ENCODE assay signal across 19 cellular contexts in the genomic region with DNA sequence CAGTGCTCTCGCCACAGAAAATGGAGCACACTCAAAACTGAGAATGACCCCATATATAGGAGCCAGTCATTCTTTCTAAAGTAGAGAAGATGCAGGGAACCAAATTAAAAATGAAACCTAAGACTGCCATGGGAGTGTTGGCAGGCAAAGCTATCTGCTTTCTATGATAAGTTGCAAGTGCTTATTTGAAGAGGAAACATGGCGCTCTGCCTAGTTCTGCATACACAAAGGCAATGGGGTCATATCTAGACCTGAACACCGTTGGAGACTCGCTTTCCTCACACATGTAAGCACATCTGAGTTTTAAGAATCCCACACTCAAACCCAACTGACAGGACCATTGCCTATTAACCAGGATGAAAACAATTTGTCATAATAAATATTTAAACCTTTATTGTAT.
DNase-seq lines count a peak whose midpoint lies in the region; ATAC-seq and TF ChIP-seq lines count a peak whose summit lies in the region.
"Had no signal": no experiment of that assay in that cellular context is flagged by ENCODE, and none has a peak within 500 bp of the region (broad histone marks: within the 10 kb centered on the region; RNA-seq: fewer than 3 reads in every experiment).

No MANE protein-coding gene starts in this region.

- peaks cover 5% of the 10 kb centered on the region for H3F3A ChIP-seq in PC-3 (ENCODE audit: low read length, unreplicated experiment)

- H3K4me2 ChIP-seq in PC-3 (ENCODE audit: low read length): peak overlapping the region; percentile 85

- H3K9me2 ChIP-seq in PC-3 (replicated peaks; ENCODE audit: low read length): no peaks in the 10 kb centered on the region

- H3K4me1 ChIP-seq in PC-3 (ENCODE audit: insufficient read depth, low read length) (peaks cover 59% of the 10 kb centered on the region), heart right ventricle (peaks cover 0 to 12% (median 0%) of the 10 kb centered on the region in 9 donors)
- H3K4me1 ChIP-seq: BE2C had no signal

- TF ChIP-seq CTCF in PC-3 (conservative IDR thresholded peaks at IDR 0.05; ENCODE audit: low read depth, low read length) (no peak), heart right ventricle (IDR thresholded peaks at IDR 0.05) (no peak)

- 40 to 49% methylated on average over 4 of the region's 4 CpGs for WGBS in heart right ventricle, 2 donors

- no peaks in the 10 kb centered on the region for H4K20me1 ChIP-seq in PC-3 (ENCODE audit: low read length)

- peak overlapping the region; percentile 46 for H3K9ac ChIP-seq in PC-3 (ENCODE audit: low read length)

- POLR2A ChIA-PET in PC-3 (lab: Charles Lee; ENCODE audit: unreplicated experiment): no interaction called here

- no peaks in the 10 kb centered on the region for H3K27me3 ChIP-seq in PC-3 (ENCODE audit: low read length)
- H3K27me3 ChIP-seq in heart right ventricle: peaks cover 0 to 2% (median 0%) of the 10 kb centered on the region in 7 donors
- H3K27me3 ChIP-seq: BE2C had no signal

- BruUV-seq in PC-3 (replicated peaks; lab: Mats Ljungman, UMichigan): no TSS peak

- no peak overlapping the region for H2AFZ ChIP-seq in PC-3 (ENCODE audit: low read length)

- H3K36me3 ChIP-seq in PC-3 (ENCODE audit: low read depth, low read length) (no peaks in the 10 kb centered on the region), heart right ventricle (no peaks in the 10 kb centered on the region)
- H3K36me3 ChIP-seq: BE2C had no signal

- no peaks in the 10 kb centered on the region for H3K9me3 ChIP-seq in PC-3 (ENCODE audit: low read length)
- H3K9me3 ChIP-seq in heart right ventricle: no peaks in the 10 kb centered on the region
- H3K9me3 ChIP-seq: BE2C had no signal

- H3K27ac ChIP-seq in PC-3 (ENCODE audit: low read length): peak overlapping the region; percentile 99
- H3K27ac ChIP-seq in heart right ventricle: no peak overlapping the region

- peak; percentile 34 for DNase-seq in NCI-H345 (lab: John Stamatoyannopoulos, UW)
- DNase-seq in NCI-H345 treated with DMSO at 0.1 percent for 48 hours (lab: John Stamatoyannopoulos, UW; ENCODE audit: unreplicated experiment): no peak
- DNase-seq in PC-3: no peak
- peak in 1 of 2 donors; percentile 59 for DNase-seq in heart right ventricle
- peak; percentile 13 for DNase-seq in smooth muscle cell of the brain vasculature (ENCODE audit: low read depth, low spot score)
- no peak for DNase-seq in UCSD-AML1 (lab: John Stamatoyannopoulos, UW; ENCODE audit: unreplicated experiment)
- DNase-seq: activated CD4-positive, alpha-beta memory T cell treated with anti-CD3 and anti-CD28 coated beads, Interleukin-2, amount 10 ng/mL, durations not matched to agents 7 days and 5 days; activated gamma-delta T cell; activated T-cell treated with anti-CD3 and anti-CD28 coated beads for 4 hours; amniotic stem cell; BE2C; COR-L47; effector CD8-positive, alpha-beta T cell; NCI-H146; NCI-H226; stimulated activated CD8-positive, alpha-beta memory T cell treated with anti-CD3 and anti-CD28 coated beads, Interleukin-4, amount 100 ng/mL, for 48 hours had no signal

- H3K79me2 ChIP-seq in PC-3 (ENCODE audit: low read length): no peaks in the 10 kb centered on the region

- H3K4me3 ChIP-seq in PC-3 (ENCODE audit: low read length): no peak overlapping the region
- no peak overlapping the region for H3K4me3 ChIP-seq in heart right ventricle

- CTCF ChIA-PET in PC-3 (lab: Charles Lee): no interaction called here

- no peak for ATAC-seq in PC-3
- peak; percentile 74 to 95 (median 88) for ATAC-seq in heart right ventricle
- ATAC-seq in GM18870 (IDR thresholded peaks at IDR 0.05; ENCODE audit: unreplicated experiment): no peak
- ATAC-seq in GM21825 (IDR thresholded peaks at IDR 0.05; ENCODE audit: unreplicated experiment): no peak
- ATAC-seq: esophagus mucosa had no signal

- intact Hi-C loops in PC-3 (cut with micrococcal nuclease) (loop anchor here (1.0 to 5.0 kb wide), 5 partner anchors 34 to 207 kb away; no protein-coding TSS in a partner anchor), heart right ventricle (cut with DNase I) (no loop called here)

Comparison
In these comparisons a context has a peak if more than half of its experiments do, and no peak if none do; other contexts are left out.
1. DNase-seq: peak in NCI-H345 (single experiment) and smooth muscle cell of the brain vasculature (single experiment); none in NCI-H345 treated with DMSO at 0.1 percent for 48 hours (single experiment), PC-3 (single experiment) and UCSD-AML1 (single experiment).
2. ATAC-seq: peak in heart right ventricle (8 of 8); none in PC-3 (single experiment), GM18870 (single experiment) and GM21825 (single experiment).